In the genomic region with DNA sequence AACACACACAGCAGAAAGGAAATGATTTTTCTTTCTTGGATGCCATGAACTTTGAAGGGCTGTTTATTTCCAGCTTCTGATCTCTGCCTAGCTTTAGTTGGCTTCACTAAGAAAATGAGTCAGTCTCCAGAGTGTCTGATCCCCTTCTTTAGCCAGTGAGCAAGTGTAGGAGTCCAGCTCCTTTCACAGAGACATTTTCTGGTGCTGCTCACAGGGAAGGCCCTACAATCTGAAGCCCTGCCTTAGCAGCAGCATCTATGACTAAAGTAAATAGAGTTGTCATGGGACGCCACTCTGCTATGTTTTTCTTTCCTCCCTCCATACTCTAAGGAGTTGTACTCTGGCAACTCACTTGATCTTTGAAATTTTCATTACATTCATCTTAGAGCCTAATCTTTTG, we compare ENCODE assay signal across 24 cellular contexts.
DNase-seq lines count a peak whose midpoint lies in the region; TF ChIP-seq lines count a peak whose summit lies in the region.
"Had no signal": no experiment of that assay in that cellular context is flagged by ENCODE, and none has a peak within 500 bp of the region (broad histone marks: within the 10 kb centered on the region; RNA-seq: fewer than 3 reads in every experiment).

No MANE protein-coding gene starts in this region.

- H3K27me3 Mint-ChIP-seq in CD14-positive monocyte (ENCODE audit: low read depth in 3 of 3) (no peaks in the 10 kb centered on the region), neural progenitor cell (ENCODE audit: insufficient read depth, low read depth) (peaks cover 2% of the 10 kb centered on the region)
- H3K27me3 Mint-ChIP-seq: activated CD4-positive, alpha-beta memory T cell treated with anti-CD3 and anti-CD28 coated beads for 36 hours; CD4-positive, alpha-beta memory T cell had no signal

- H3K27ac ChIP-seq in left ventricle myocardium inferior (replicated peaks) (peak overlapping the region; percentile 33), rectal smooth muscle tissue (ENCODE audit: low read depth, low read length) (peak overlapping the region; percentile 38), neural progenitor cell (no peak overlapping the region), dorsolateral prefrontal cortex (no peak overlapping the region)
- H3K27ac ChIP-seq: adrenal gland, pancreas, thyroid gland, WERI-Rb-1 had no signal

- H3F3A ChIP-seq in neural progenitor cell (ENCODE audit: low read depth) = no peaks in the 10 kb centered on the region

- no peak overlapping the region for H3K4me3 Mint-ChIP-seq in CD14-positive monocyte
- no peak overlapping the region for H3K4me3 Mint-ChIP-seq in neural progenitor cell
- H3K4me3 Mint-ChIP-seq: activated CD4-positive, alpha-beta memory T cell treated with anti-CD3 and anti-CD28 coated beads for 36 hours; CD4-positive, alpha-beta memory T cell; H9 had no signal

- peaks cover 2% of the 10 kb centered on the region for H3K4me1 Mint-ChIP-seq in CD14-positive monocyte
- no peaks in the 10 kb centered on the region for H3K4me1 Mint-ChIP-seq in neural progenitor cell
- H3K4me1 Mint-ChIP-seq: CD4-positive, alpha-beta memory T cell had no signal

- intact Hi-C loops in left ventricle myocardium inferior (cut with micrococcal nuclease) = no loop called here
- intact Hi-C loops in CD14-positive monocyte (cut with micrococcal nuclease) = no loop called here
- intact Hi-C loops in dorsolateral prefrontal cortex (cut with DNase I) = no loop called here

- H3K27ac Mint-ChIP-seq in CD14-positive monocyte (peak overlapping the region in 1 of 7 donors; percentile 60), neural progenitor cell (no peak overlapping the region)
- H3K27ac Mint-ChIP-seq: activated CD4-positive, alpha-beta memory T cell treated with anti-CD3 and anti-CD28 coated beads for 36 hours; CD4-positive, alpha-beta memory T cell; H9 had no signal

- no peaks in the 10 kb centered on the region for H3K27me3 ChIP-seq in left ventricle myocardium inferior (ENCODE audit: low read depth)
- H3K27me3 ChIP-seq in rectal smooth muscle tissue (ENCODE audit: control insufficient read depth, insufficient read depth, low read length) = no peaks in the 10 kb centered on the region
- no peaks in the 10 kb centered on the region for H3K27me3 ChIP-seq in neural progenitor cell
- H3K27me3 ChIP-seq in dorsolateral prefrontal cortex = no peaks in the 10 kb centered on the region
- H3K27me3 ChIP-seq: adrenal gland, pancreas, thyroid gland had no signal

- H3K79me2 ChIP-seq in neural progenitor cell (ENCODE audit: low read depth) = no peaks in the 10 kb centered on the region

- no peak overlapping the region for H3K4me2 ChIP-seq in neural progenitor cell

- DNase-seq in EH (ENCODE audit: low read depth) (peak; percentile 40), astrocyte of the hippocampus (ENCODE audit: low read depth, low spot score) (peak; percentile 31), left ventricle myocardium inferior (no peak), NCI-H146 (lab: John Stamatoyannopoulos, UW) (no peak), CD14-positive monocyte (ENCODE audit: low spot score) (no peak), neural progenitor cell (ENCODE audit: low spot score) (no peak), dorsolateral prefrontal cortex (no peak)
- DNase-seq: activated CD4-positive, alpha-beta memory T cell treated with anti-CD3 and anti-CD28 coated beads for 36 hours; activated effector memory CD4-positive, alpha-beta T cell treated with anti-CD3 and anti-CD28 coated beads, Interleukin-2, amount 50 U/mL, for 16 hours; adrenal gland; CD4-positive, alpha-beta memory T cell; DMS153; GF-D8; hippocampal formation; Karpas-422; NCI-H1092 treated with DMSO at 0.1 percent for 48 hours; NCI-H2081 treated with DMSO at 0.1 percent for 48 hours; pancreas; stimulated activated naive CD4-positive, alpha-beta T cell; thyroid gland; WERI-Rb-1 had no signal

- H3K4me3 ChIP-seq in left ventricle myocardium inferior (no peak overlapping the region), rectal smooth muscle tissue (ENCODE audit: low read length) (no peak overlapping the region), neural progenitor cell (no peak overlapping the region), dorsolateral prefrontal cortex (no peak overlapping the region)
- H3K4me3 ChIP-seq: adrenal gland, pancreas, skin epidermis, thyroid gland had no signal

- H3K9me3 Mint-ChIP-seq in CD14-positive monocyte = peaks cover 6 to 23% (median 20%) of the 10 kb centered on the region in 7 donors
- peaks cover 25% of the 10 kb centered on the region for H3K9me3 Mint-ChIP-seq in neural progenitor cell

- H3K36me3 Mint-ChIP-seq in CD14-positive monocyte = peaks cover 4 to 9% of the 10 kb centered on the region in 2 donors
- peaks cover 15% of the 10 kb centered on the region for H3K36me3 Mint-ChIP-seq in neural progenitor cell

- H3K36me3 ChIP-seq in left ventricle myocardium inferior (no peaks in the 10 kb centered on the region), rectal smooth muscle tissue (ENCODE audit: control insufficient read depth, insufficient read depth, low read length) (no peaks in the 10 kb centered on the region), neural progenitor cell (no peaks in the 10 kb centered on the region)
- H3K36me3 ChIP-seq: adrenal gland, pancreas, thyroid gland, WERI-Rb-1 had no signal

- TF ChIP-seq CTCF in left ventricle myocardium inferior (IDR thresholded peaks at IDR 0.05; ENCODE audit: borderline replicate concordance) (no peak), CD14-positive monocyte (IDR thresholded peaks at IDR 0.05) (no peak), neural progenitor cell (IDR thresholded peaks at IDR 0.05) (no peak), dorsolateral prefrontal cortex (IDR thresholded peaks at IDR 0.05 in 54 of 56, conservative IDR thresholded peaks at IDR 0.05 in 2 of 56; ENCODE audit: low read depth in 1 of 56, partially characterized antibody in 56 of 56) (no peak)

- H3K9me3 ChIP-seq in left ventricle myocardium inferior (replicated peaks) (peaks cover 9% of the 10 kb centered on the region), neural progenitor cell (ENCODE audit: low read depth) (no peaks in the 10 kb centered on the region)
- H3K9me3 ChIP-seq: adrenal gland, pancreas, thyroid gland had no signal

- H3K4me1 ChIP-seq in left ventricle myocardium inferior = no peaks in the 10 kb centered on the region
- peaks cover 2% of the 10 kb centered on the region for H3K4me1 ChIP-seq in rectal smooth muscle tissue (ENCODE audit: control insufficient read depth, insufficient read depth, low read length)
- no peaks in the 10 kb centered on the region for H3K4me1 ChIP-seq in neural progenitor cell
- H3K4me1 ChIP-seq: adrenal gland, pancreas, thyroid gland had no signal

- no peak overlapping the region for H2AFZ ChIP-seq in neural progenitor cell (replicated peaks)

- no peaks in the 10 kb centered on the region for H4K20me1 ChIP-seq in neural progenitor cell (ENCODE audit: low read depth)

- H3K9ac ChIP-seq in rectal smooth muscle tissue (ENCODE audit: low read length) = no peak overlapping the region
- H3K9ac ChIP-seq in neural progenitor cell = no peak overlapping the region

Comparison
In these comparisons a context has a peak if more than half of its experiments do, and no peak if none do; other contexts are left out.
1. DNase-seq: peak in EH (single experiment) and astrocyte of the hippocampus (single experiment); none in left ventricle myocardium inferior (single experiment), NCI-H146 (single experiment), CD14-positive monocyte (single experiment), neural progenitor cell (single experiment) and dorsolateral prefrontal cortex (0 of 10).
2. H3K27ac ChIP-seq: peak in left ventricle myocardium inferior (single experiment) and rectal smooth muscle tissue (single experiment); none in neural progenitor cell (single experiment) and dorsolateral prefrontal cortex (0 of 59).